17 cellular contexts compared by ENCODE assay signal in the genomic region with DNA sequence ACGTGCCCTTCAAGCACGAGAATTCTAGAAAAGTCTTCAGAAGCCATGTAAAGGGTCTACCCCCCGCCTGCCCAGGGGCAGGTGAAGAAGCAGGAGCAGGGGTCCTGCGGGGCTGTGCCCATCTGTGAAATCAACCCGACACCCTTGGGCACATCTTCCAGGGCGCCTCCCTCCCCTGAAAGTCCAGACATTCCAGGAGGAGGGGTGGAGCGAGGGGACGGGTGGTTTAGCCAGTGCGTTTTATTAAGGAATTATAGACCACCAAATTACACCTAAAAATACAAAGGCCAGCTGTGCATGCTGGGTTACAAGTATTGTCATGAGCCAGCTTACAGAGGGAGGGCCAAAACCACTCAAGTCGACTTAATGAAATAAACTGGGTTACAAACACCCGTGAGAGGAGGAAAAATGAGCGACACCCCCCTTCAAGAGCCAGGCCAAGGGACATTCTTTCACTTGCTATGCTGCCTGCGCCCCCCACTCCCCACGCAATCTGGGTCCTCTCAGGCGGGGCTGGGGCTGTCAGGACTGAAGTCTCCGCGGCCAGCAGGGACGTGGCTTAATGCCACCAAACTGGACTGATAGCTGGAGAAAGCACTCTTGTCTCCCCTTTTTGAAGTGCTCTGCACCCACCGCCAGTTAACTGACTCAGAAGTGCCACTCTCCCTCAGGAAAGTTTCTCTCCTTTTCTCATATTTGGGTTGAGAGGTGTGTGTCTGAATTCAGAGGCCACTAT.
DNase-seq lines count a peak whose midpoint lies in the region; ATAC-seq and TF ChIP-seq lines count a peak whose summit lies in the region.
"Had no signal": no experiment of that assay in that cellular context is flagged by ENCODE, and none has a peak within 500 bp of the region (broad histone marks: within the 10 kb centered on the region; RNA-seq: fewer than 3 reads in every experiment).

No MANE protein-coding gene starts in this region.

- H3K27me3 ChIP-seq in SK-N-SH (ENCODE audit: insufficient read depth) (no peaks in the 10 kb centered on the region), upper lobe of right lung (no peaks in the 10 kb centered on the region)
- H3K27me3 ChIP-seq: BE2C had no signal

- no peaks in the 10 kb centered on the region for H4K20me1 ChIP-seq in SK-N-SH (ENCODE audit: insufficient read depth)

- H3K9me2 ChIP-seq in SK-N-SH, result no peaks in the 10 kb centered on the region

- H3K4me2 ChIP-seq in SK-N-SH, result peak overlapping the region; percentile 67; the same call in 1 of the 2 replicates

- no peak for TF ChIP-seq RAD21 in SK-N-SH (IDR thresholded peaks at IDR 0.05; ENCODE audit: low read length)

- TF ChIP-seq CTCF in SK-N-SH (IDR thresholded peaks at IDR 0.05) (no peak), brain (conservative IDR thresholded peaks at IDR 0.05) (no peak), nephron (IDR thresholded peaks at IDR 0.05; ENCODE audit: unreplicated experiment in 3 of 3) (no peak), upper lobe of right lung (IDR thresholded peaks at IDR 0.05) (no peak)

- peak overlapping the region in 3 of 5 experiments; percentile 28 to 59 (median 39) for H3K27ac Mint-ChIP-seq in brain
- peak overlapping the region; percentile 44 to 80 (median 62) for H3K27ac Mint-ChIP-seq in nephron
- H3K27ac Mint-ChIP-seq: CD4-positive, alpha-beta T cell had no signal

- H3K27me3 Mint-ChIP-seq in brain (no peaks in the 10 kb centered on the region), nephron (ENCODE audit: low read depth) (no peaks in the 10 kb centered on the region)
- H3K27me3 Mint-ChIP-seq: CD4-positive, alpha-beta T cell had no signal

- H3K4me3 Mint-ChIP-seq in brain (peak overlapping the region in 1 of 5 experiments; percentile 51), nephron (peak overlapping the region in 2 of 3 experiments; percentile 34 to 37)
- H3K4me3 Mint-ChIP-seq: CD4-positive, alpha-beta T cell had no signal

- no peaks in the 10 kb centered on the region for H3K4me1 Mint-ChIP-seq in brain
- H3K4me1 Mint-ChIP-seq in nephron, result peaks cover 41% of the 10 kb centered on the region

- DNase-seq in SK-N-SH (no peak), upper lobe of right lung (no peak), GM19240 (ENCODE audit: insufficient read length, low spot score) (no peak), NCI-H146 treated with DMSO at 0.1 percent for 48 hours (lab: John Stamatoyannopoulos, UW; ENCODE audit: unreplicated experiment) (no peak), hypothalamus (lab: John Stamatoyannopoulos, UW) (no peak)
- DNase-seq: BE2C; CD4-positive, alpha-beta T cell; EL; NCI-H1105 treated with DMSO at 0.1 percent for 48 hours; NCI-H1930; NCI-H69; OCI-M1; RPMI8226 had no signal

- no peak overlapping the region for H3K9ac ChIP-seq in SK-N-SH

- CTCF ChIA-PET in SK-N-SH (lab: Yijun Ruan, JAX), result no interaction called here

- TF ChIP-seq EP300 in SK-N-SH (IDR thresholded peaks at IDR 0.05; ENCODE audit: borderline replicate concordance in 1 of 2, low read depth in 1 of 2, low read length in 1 of 2), result no peak

- peaks cover 14% of the 10 kb centered on the region; the same call in 1 of the 2 replicates for H3K79me2 ChIP-seq in SK-N-SH (ENCODE audit: insufficient read depth)

- no peaks in the 10 kb centered on the region for H3K36me3 ChIP-seq in SK-N-SH (replicated peaks in 1 of 2; ENCODE audit: control insufficient read depth in 1 of 2, insufficient read depth in 2 of 2, low read length in 1 of 2)
- H3K36me3 ChIP-seq in upper lobe of right lung, result no peaks in the 10 kb centered on the region
- H3K36me3 ChIP-seq: BE2C had no signal

- H3K9me3 ChIP-seq in SK-N-SH (no peaks in the 10 kb centered on the region), upper lobe of right lung (no peaks in the 10 kb centered on the region)
- H3K9me3 ChIP-seq: BE2C had no signal

- no peak overlapping the region for H2AFZ ChIP-seq in SK-N-SH (ENCODE audit: low read depth)

- H3K36me3 Mint-ChIP-seq in brain (peaks cover 27% of the 10 kb centered on the region), nephron (ENCODE audit: low read depth) (peaks cover 8% of the 10 kb centered on the region)

- peaks cover 29% of the 10 kb centered on the region for H3F3A ChIP-seq in SK-N-SH (replicated peaks; ENCODE audit: insufficient read depth)

- intact Hi-C loops in upper lobe of right lung (cut with DNase I), result no loop called here

- POLR2A ChIA-PET in SK-N-SH (lab: Yijun Ruan, JAX), result no interaction called here

- H3K27ac ChIP-seq in SK-N-SH (ENCODE audit: low read depth in 2 of 2, low read length in 1 of 2) (peak overlapping the region; percentile 3 to 87; a peak in 2 of 4 replicates), upper lobe of right lung (no peak overlapping the region)
- H3K27ac ChIP-seq: 22Rv1 had no signal

- 85% methylated on average over 17 of the region's 19 CpGs for WGBS in SK-N-SH (ENCODE audit: low lambda C conversion rate)

- H3K4me1 ChIP-seq in SK-N-SH (ENCODE audit: control insufficient read depth in 1 of 2, insufficient read depth in 2 of 2, low read depth in 1 of 2, low read length in 1 of 2) (peaks cover 17 to 19% of the 10 kb centered on the region in 2 experiments), upper lobe of right lung (no peaks in the 10 kb centered on the region)
- H3K4me1 ChIP-seq: BE2C had no signal

- no peak overlapping the region; a peak in 1 of 4 replicates for H3K4me3 ChIP-seq in SK-N-SH (ENCODE audit: low read depth in 2 of 2, low read length in 1 of 2)
- no peak overlapping the region for H3K4me3 ChIP-seq in upper lobe of right lung

- H3K9me3 Mint-ChIP-seq in brain (peaks cover 0 to 4% (median 0%) of the 10 kb centered on the region in 5 experiments), nephron (no peaks in the 10 kb centered on the region)
- H3K9me3 Mint-ChIP-seq: CD4-positive, alpha-beta T cell had no signal

- no peak for ATAC-seq in SK-N-SH treated with all-trans-retinoic acid at 6 μM for 48 hours
- peak; percentile 23 for ATAC-seq in upper lobe of right lung

TF ChIP-seq in SK-N-SH, 30 proteins besides CTCF, POLR2A, EP300 and RAD21 (continues in another document):
- TF ChIP-seq NFIC (IDR thresholded peaks at IDR 0.05; ENCODE audit: borderline replicate concordance) (no peak), MXI1 (IDR thresholded peaks at IDR 0.05; ENCODE audit: low read depth, low read length) (no peak), SIN3A (IDR thresholded peaks at IDR 0.05; ENCODE audit: borderline replicate concordance, low read depth, low read length) (no peak), FOSL2 (IDR thresholded peaks at IDR 0.05; ENCODE audit: borderline replicate concordance, low read depth) (no peak), CHD2 (IDR thresholded peaks at IDR 0.05; ENCODE audit: low read length, partially characterized antibody) (no peak), GABPA (IDR thresholded peaks at IDR 0.05; ENCODE audit: low read depth) (no peak), RXRA (IDR thresholded peaks at IDR 0.05; ENCODE audit: borderline replicate concordance, low read depth) (no peak), FOXJ3 (CRISPR knock-in tag; IDR thresholded peaks at IDR 0.05) (no peak), FOXM1 (IDR thresholded peaks at IDR 0.05; ENCODE audit: low read depth) (no peak), MEF2A (IDR thresholded peaks at IDR 0.05; ENCODE audit: borderline replicate concordance, low read depth) (no peak), PBX3 (IDR thresholded peaks at IDR 0.05) (no peak)

TF ChIP-seq in SK-N-SH treated with all-trans-retinoic acid at 6 μM for 48 hours, 23 proteins besides CTCF, POLR2A, EP300 and RAD21:
- TF ChIP-seq, protein P1, sequence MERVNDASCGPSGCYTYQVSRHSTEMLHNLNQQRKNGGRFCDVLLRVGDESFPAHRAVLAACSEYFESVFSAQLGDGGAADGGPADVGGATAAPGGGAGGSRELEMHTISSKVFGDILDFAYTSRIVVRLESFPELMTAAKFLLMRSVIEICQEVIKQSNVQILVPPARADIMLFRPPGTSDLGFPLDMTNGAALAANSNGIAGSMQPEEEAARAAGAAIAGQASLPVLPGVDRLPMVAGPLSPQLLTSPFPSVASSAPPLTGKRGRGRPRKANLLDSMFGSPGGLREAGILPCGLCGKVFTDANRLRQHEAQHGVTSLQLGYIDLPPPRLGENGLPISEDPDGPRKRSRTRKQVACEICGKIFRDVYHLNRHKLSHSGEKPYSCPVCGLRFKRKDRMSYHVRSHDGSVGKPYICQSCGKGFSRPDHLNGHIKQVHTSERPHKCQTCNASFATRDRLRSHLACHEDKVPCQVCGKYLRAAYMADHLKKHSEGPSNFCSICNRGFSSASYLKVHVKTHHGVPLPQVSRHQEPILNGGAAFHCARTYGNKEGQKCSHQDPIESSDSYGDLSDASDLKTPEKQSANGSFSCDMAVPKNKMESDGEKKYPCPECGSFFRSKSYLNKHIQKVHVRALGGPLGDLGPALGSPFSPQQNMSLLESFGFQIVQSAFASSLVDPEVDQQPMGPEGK (CRISPR knock-in tag; IDR thresholded peaks at IDR 0.05; ENCODE audit: borderline replicate concordance), result no peak
- TF ChIP-seq GLIS3 (CRISPR knock-in tag; IDR thresholded peaks at IDR 0.05), result no peak
- TF ChIP-seq ISL1 (CRISPR knock-in tag; IDR thresholded peaks at IDR 0.05), result no peak
- TF ChIP-seq ZNF565 (CRISPR knock-in tag; conservative IDR thresholded peaks at IDR 0.05; ENCODE audit: low read depth), result no peak
- no peak for TF ChIP-seq CSDC2 (CRISPR knock-in tag; IDR thresholded peaks at IDR 0.05)
- TF ChIP-seq PPARA (CRISPR knock-in tag; IDR thresholded peaks at IDR 0.05; ENCODE audit: borderline replicate concordance), result no peak
- TF ChIP-seq ZNF70 (CRISPR knock-in tag; IDR thresholded peaks at IDR 0.05), result no peak
- TF ChIP-seq ARNTL (CRISPR knock-in tag; IDR thresholded peaks at IDR 0.05; ENCODE audit: borderline replicate concordance, low read depth), result no peak
- no peak for TF ChIP-seq TCF4 (CRISPR knock-in tag; IDR thresholded peaks at IDR 0.05; ENCODE audit: borderline replicate concordance)
- no peak for TF ChIP-seq ESRRG (CRISPR knock-in tag; IDR thresholded peaks at IDR 0.05)
- no peak for TF ChIP-seq TOX (CRISPR knock-in tag; IDR thresholded peaks at IDR 0.05; ENCODE audit: borderline replicate concordance)
